ENCODE assay signal across 18 cellular contexts in genomic region chr12:46197876-46198275, GRCh38.
DNase-seq lines count a peak whose midpoint lies in the region; ATAC-seq and TF ChIP-seq lines count a peak whose summit lies in the region.
"Had no signal": no experiment of that assay in that cellular context is flagged by ENCODE, and none has a peak within 500 bp of the region (broad histone marks: within the 10 kb centered on the region; RNA-seq: fewer than 3 reads in every experiment).

No MANE protein-coding gene starts in this region.

- no peak for ATAC-seq in naive thymus-derived CD8-positive, alpha-beta T cell
- ATAC-seq: A549, GM12878, Panc1 had no signal

- peaks cover 35% of the 10 kb centered on the region for H3K4me1 Mint-ChIP-seq in activated T-cell treated with anti-CD3 and anti-CD28 coated beads, Interleukin-2, amount 50 U/mL, for 24 hours (ENCODE audit: low read depth)
- peaks cover 10 to 19% (median 15%) of the 10 kb centered on the region in 4 donors for H3K4me1 Mint-ChIP-seq in CD4-positive, alpha-beta memory T cell
- peaks cover 40% of the 10 kb centered on the region for H3K4me1 Mint-ChIP-seq in activated naive CD8-positive, alpha-beta T cell (ENCODE audit: low read depth)
- H3K4me1 Mint-ChIP-seq in naive thymus-derived CD8-positive, alpha-beta T cell = peaks cover 16 to 48% (median 35%) of the 10 kb centered on the region in 4 donors

- DNase-seq in activated T-cell treated with anti-CD3 and anti-CD28 coated beads, Interleukin-2, amount 50 U/mL, for 24 hours = no peak
- no peak for DNase-seq in activated T-cell treated with anti-CD3 and anti-CD28 coated beads, Interleukin-2, amount 50 U/mL, for 48 hours
- no peak for DNase-seq in CD4-positive, alpha-beta memory T cell
- no peak for DNase-seq in naive thymus-derived CD8-positive, alpha-beta T cell
- DNase-seq in T-helper 1 cell (no peak), NCI-H2196 (lab: John Stamatoyannopoulos, UW; ENCODE audit: unreplicated experiment) (no peak), sigmoid colon (no peak)
- DNase-seq: DMS53, H7, KG1, MG63, NCI-H187 treated with DMSO at 0.1 percent for 48 hours, NCI-H2171 treated with DMSO at 0.1 percent for 48 hours, NCI-H510A had no signal

- intact Hi-C loops in CD4-positive, alpha-beta memory T cell (cut with micrococcal nuclease) = no loop called here
- intact Hi-C loops in sigmoid colon (cut with DNase I) = no loop called here

- no peak overlapping the region for H3K27ac ChIP-seq in CD4-positive, alpha-beta memory T cell (ENCODE audit: low read depth, low read length)
- no peak overlapping the region for H3K27ac ChIP-seq in sigmoid colon
- H3K27ac ChIP-seq: A549 had no signal

- 64 to 81% methylated on average over 5 of the region's 5 CpGs for WGBS in sigmoid colon, 2 donors

- POLR2A ChIA-PET in CD4-positive, alpha-beta memory T cell (lab: Charles Lee; ENCODE audit: partially characterized antibody) = interaction anchor here (2.5 to 13.0 kb wide), 4 partner anchors 19 to 71 kb away, joined by 6 to 134 read pairs (median 32); partner anchors contain the start of gene SLC38A1
- POLR2A ChIA-PET in naive thymus-derived CD8-positive, alpha-beta T cell (lab: Charles Lee) = interaction anchor here (1.6 to 6.3 kb wide), 3 partner anchors 10 to 70 kb away, joined by 6 to 48 read pairs (median 8); partner anchors contain the start of gene SLC38A1

- H3K36me3 ChIP-seq in CD4-positive, alpha-beta memory T cell (ENCODE audit: insufficient read depth, low read length) = peaks cover 61% of the 10 kb centered on the region
- H3K36me3 ChIP-seq in sigmoid colon = peaks cover 27 to 81% (median 36%) of the 10 kb centered on the region in 4 donors

- H3K4me3 Mint-ChIP-seq in activated T-cell treated with anti-CD3 and anti-CD28 coated beads, Interleukin-2, amount 50 U/mL, for 24 hours = no peak overlapping the region
- no peak overlapping the region for H3K4me3 Mint-ChIP-seq in CD4-positive, alpha-beta memory T cell
- no peak overlapping the region for H3K4me3 Mint-ChIP-seq in activated naive CD8-positive, alpha-beta T cell
- no peak overlapping the region for H3K4me3 Mint-ChIP-seq in naive thymus-derived CD8-positive, alpha-beta T cell

- TF ChIP-seq EP300 in sigmoid colon (IDR thresholded peaks at IDR 0.05) = no peak

- H3K4me1 ChIP-seq in CD4-positive, alpha-beta memory T cell (ENCODE audit: insufficient read depth, low read length) = no peaks in the 10 kb centered on the region
- peaks cover 0 to 12% (median 0%) of the 10 kb centered on the region in 4 donors for H3K4me1 ChIP-seq in sigmoid colon
- H3K4me1 ChIP-seq: A549 had no signal

- H3K27me3 Mint-ChIP-seq in activated T-cell treated with anti-CD3 and anti-CD28 coated beads, Interleukin-2, amount 50 U/mL, for 24 hours = no peaks in the 10 kb centered on the region
- no peaks in the 10 kb centered on the region for H3K27me3 Mint-ChIP-seq in CD4-positive, alpha-beta memory T cell
- H3K27me3 Mint-ChIP-seq in activated naive CD8-positive, alpha-beta T cell = no peaks in the 10 kb centered on the region
- H3K27me3 Mint-ChIP-seq in naive thymus-derived CD8-positive, alpha-beta T cell = no peaks in the 10 kb centered on the region

- H3K27me3 ChIP-seq in CD4-positive, alpha-beta memory T cell (ENCODE audit: insufficient read depth, low read length) = no peaks in the 10 kb centered on the region
- no peaks in the 10 kb centered on the region for H3K27me3 ChIP-seq in sigmoid colon
- H3K27me3 ChIP-seq: MG63 had no signal

- TF ChIP-seq CTCF in sigmoid colon (IDR thresholded peaks at IDR 0.05) = no peak

- H3K4me3 ChIP-seq in CD4-positive, alpha-beta memory T cell (ENCODE audit: low read length in 2 of 2) = no peak overlapping the region
- H3K4me3 ChIP-seq in sigmoid colon = no peak overlapping the region
- H3K4me3 ChIP-seq: A549, GM12878, MG63 had no signal

- TF ChIP-seq POLR2A in sigmoid colon (IDR thresholded peaks at IDR 0.05) = no peak

- peaks cover 12% of the 10 kb centered on the region for H3K9me3 Mint-ChIP-seq in activated T-cell treated with anti-CD3 and anti-CD28 coated beads, Interleukin-2, amount 50 U/mL, for 24 hours
- H3K9me3 Mint-ChIP-seq in CD4-positive, alpha-beta memory T cell = peaks cover 0 to 7% (median 0%) of the 10 kb centered on the region in 8 donors
- peaks cover 8% of the 10 kb centered on the region for H3K9me3 Mint-ChIP-seq in activated naive CD8-positive, alpha-beta T cell (ENCODE audit: low read depth)
- peaks cover 0 to 12% (median 4%) of the 10 kb centered on the region in 9 donors for H3K9me3 Mint-ChIP-seq in naive thymus-derived CD8-positive, alpha-beta T cell

- H3K36me3 Mint-ChIP-seq in activated T-cell treated with anti-CD3 and anti-CD28 coated beads, Interleukin-2, amount 50 U/mL, for 24 hours (ENCODE audit: low read depth) = peaks cover 98% of the 10 kb centered on the region
- peaks cover 80 to 86% of the 10 kb centered on the region in 2 donors for H3K36me3 Mint-ChIP-seq in CD4-positive, alpha-beta memory T cell
- peaks cover 49% of the 10 kb centered on the region for H3K36me3 Mint-ChIP-seq in activated naive CD8-positive, alpha-beta T cell
- peaks cover 39 to 96% (median 72%) of the 10 kb centered on the region in 3 donors for H3K36me3 Mint-ChIP-seq in naive thymus-derived CD8-positive, alpha-beta T cell

- no peaks in the 10 kb centered on the region for H3K9me3 ChIP-seq in CD4-positive, alpha-beta memory T cell (ENCODE audit: control insufficient read depth in 1 of 2, low read length in 2 of 2)
- H3K9me3 ChIP-seq in sigmoid colon = no peaks in the 10 kb centered on the region

- CTCF ChIA-PET in CD4-positive, alpha-beta memory T cell (lab: Charles Lee; ENCODE audit: partially characterized antibody) = interaction anchor here (0.7 kb wide), 1 partner anchor 10 kb away, joined by 3 read pairs; no protein-coding TSS in a partner anchor

- H3K27ac Mint-ChIP-seq in activated T-cell treated with anti-CD3 and anti-CD28 coated beads, Interleukin-2, amount 50 U/mL, for 24 hours = peak overlapping the region; percentile 34
- H3K27ac Mint-ChIP-seq in CD4-positive, alpha-beta memory T cell = peak overlapping the region in 4 of 7 donors; percentile 24 to 77 (median 42)
- peak overlapping the region; percentile 68 for H3K27ac Mint-ChIP-seq in activated naive CD8-positive, alpha-beta T cell
- H3K27ac Mint-ChIP-seq in naive thymus-derived CD8-positive, alpha-beta T cell = peak overlapping the region in 9 of 10 donors; percentile 0 to 84 (median 72)
